ENCODE assay signal across 23 cellular contexts in the genomic region with DNA sequence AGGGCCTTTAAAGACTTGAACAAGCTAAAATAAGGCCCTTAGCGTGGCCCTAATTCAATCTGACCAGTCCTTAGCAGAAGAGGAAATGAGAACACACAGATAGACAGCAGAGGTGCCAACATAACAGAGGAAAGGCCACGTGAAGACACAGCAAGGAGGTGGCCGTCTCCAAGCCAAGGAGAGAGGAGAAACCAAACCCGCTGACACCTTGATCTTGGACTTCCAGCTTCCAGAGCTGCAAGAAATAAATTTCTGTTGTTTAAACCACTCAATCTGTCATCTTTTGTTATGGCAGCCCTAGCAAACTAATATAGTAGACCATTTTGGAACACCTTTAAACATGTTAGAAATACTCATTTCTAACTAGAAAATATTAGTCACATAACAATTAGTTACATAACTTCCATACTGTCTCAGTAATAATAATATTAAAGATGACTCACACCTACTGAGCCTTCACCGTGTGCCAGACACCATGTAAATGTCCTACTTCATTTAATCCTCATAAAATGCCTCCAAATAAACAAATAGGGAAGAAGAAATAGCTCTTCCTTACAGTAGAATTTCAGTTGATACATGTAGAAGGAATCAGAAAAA. TPM values are rescaled to one million over a fixed set of nuclear protein-coding genes. Genes with fewer than 3 reads are reported as not detected.
A peak's percentile ranks its signal among the peaks of the same experiment; 100 is the strongest.
DNase-seq lines count a peak whose midpoint lies in the region; ATAC-seq and TF ChIP-seq lines count a peak whose summit lies in the region.
"Had no signal": no experiment of that assay in that cellular context is flagged by ENCODE, and none has a peak within 500 bp of the region (broad histone marks: within the 10 kb centered on the region; RNA-seq: fewer than 3 reads in every experiment).

No MANE protein-coding gene starts in this region.

- H3K4me1 Mint-ChIP-seq in activated T-cell treated with anti-CD3 and anti-CD28 coated beads, Interleukin-2, amount 50 U/mL, for 24 hours (ENCODE audit: low read depth), result peaks cover 94% of the 10 kb centered on the region
- H3K4me1 Mint-ChIP-seq in GM23338 (peaks cover 13% of the 10 kb centered on the region), mesothelial cell of epicardium (peaks cover 38% of the 10 kb centered on the region)
- peaks cover 87% of the 10 kb centered on the region for H3K4me1 Mint-ChIP-seq in activated naive CD8-positive, alpha-beta T cell (ENCODE audit: low read depth)
- peaks cover 50 to 87% (median 86%) of the 10 kb centered on the region in 4 donors for H3K4me1 Mint-ChIP-seq in naive thymus-derived CD8-positive, alpha-beta T cell

- POLR2A ChIA-PET in naive thymus-derived CD8-positive, alpha-beta T cell (lab: Charles Lee), result interaction anchor here (0.8 to 12.1 kb wide), 8 partner anchors 16 to 360 kb away, joined by 3 to 240 read pairs (median 8); a partner anchor contains a TSS

- no peaks in the 10 kb centered on the region for H3K9me2 ChIP-seq in GM23338 (ENCODE audit: insufficient read depth)

- peak overlapping the region; percentile 89; the same call in 1 of the 2 replicates for H2AFZ ChIP-seq in GM23338
- H2AFZ ChIP-seq: hepatocyte had no signal

- no peaks in the 10 kb centered on the region for H3F3A ChIP-seq in GM23338 (replicated peaks; ENCODE audit: low read depth)

- peaks cover 2% of the 10 kb centered on the region for H3K36me3 Mint-ChIP-seq in activated T-cell treated with anti-CD3 and anti-CD28 coated beads, Interleukin-2, amount 50 U/mL, for 24 hours (ENCODE audit: low read depth)
- H3K36me3 Mint-ChIP-seq in GM23338 (ENCODE audit: low read depth), result no peaks in the 10 kb centered on the region
- H3K36me3 Mint-ChIP-seq in activated naive CD8-positive, alpha-beta T cell, result peaks cover 5% of the 10 kb centered on the region
- H3K36me3 Mint-ChIP-seq in naive thymus-derived CD8-positive, alpha-beta T cell, result peaks cover 0 to 5% (median 0%) of the 10 kb centered on the region in 3 donors
- H3K36me3 Mint-ChIP-seq in mesothelial cell of epicardium, result no peaks in the 10 kb centered on the region

- H3K79me2 ChIP-seq in GM23338 (replicated peaks; ENCODE audit: insufficient read depth), result no peaks in the 10 kb centered on the region
- H3K79me2 ChIP-seq: hepatocyte had no signal

- H3K27ac Mint-ChIP-seq in activated T-cell treated with anti-CD3 and anti-CD28 coated beads, Interleukin-2, amount 50 U/mL, for 24 hours, result peak overlapping the region; percentile 87
- H3K27ac Mint-ChIP-seq in GM23338 (no peak overlapping the region), mesothelial cell of epicardium (no peak overlapping the region)
- peak overlapping the region; percentile 87 for H3K27ac Mint-ChIP-seq in activated naive CD8-positive, alpha-beta T cell
- H3K27ac Mint-ChIP-seq in naive thymus-derived CD8-positive, alpha-beta T cell, result peak overlapping the region; percentile 95 to 99 (median 98)
- H3K27ac Mint-ChIP-seq: progenitor cell of endocrine pancreas had no signal

- no peaks in the 10 kb centered on the region for H3K27me3 Mint-ChIP-seq in activated T-cell treated with anti-CD3 and anti-CD28 coated beads, Interleukin-2, amount 50 U/mL, for 24 hours
- H3K27me3 Mint-ChIP-seq in GM23338 (ENCODE audit: insufficient read depth, low read depth, poor library complexity) (peaks cover 3% of the 10 kb centered on the region), mesothelial cell of epicardium (ENCODE audit: low read depth) (no peaks in the 10 kb centered on the region)
- H3K27me3 Mint-ChIP-seq in activated naive CD8-positive, alpha-beta T cell, result no peaks in the 10 kb centered on the region
- no peaks in the 10 kb centered on the region for H3K27me3 Mint-ChIP-seq in naive thymus-derived CD8-positive, alpha-beta T cell
- H3K27me3 Mint-ChIP-seq: progenitor cell of endocrine pancreas had no signal

- H3K4me2 ChIP-seq in GM23338, result no peak overlapping the region

- peak overlapping the region; percentile 70 for H3K4me3 Mint-ChIP-seq in activated T-cell treated with anti-CD3 and anti-CD28 coated beads, Interleukin-2, amount 50 U/mL, for 24 hours
- no peak overlapping the region for H3K4me3 Mint-ChIP-seq in GM23338
- H3K4me3 Mint-ChIP-seq in activated naive CD8-positive, alpha-beta T cell, result peak overlapping the region; percentile 75
- peak overlapping the region; percentile 62 to 85 (median 82) for H3K4me3 Mint-ChIP-seq in naive thymus-derived CD8-positive, alpha-beta T cell
- no peak overlapping the region for H3K4me3 Mint-ChIP-seq in mesothelial cell of epicardium
- H3K4me3 Mint-ChIP-seq: neural crest cell had no signal

- H3K27ac ChIP-seq in GM23338 (ENCODE audit: low read depth), result no peak overlapping the region
- H3K27ac ChIP-seq: BLaER1 treated with 17β-estradiol and CSF1 and Interleukin-3, amounts not matched to agents 10 nM and 100 nM; hepatocyte; SJSA1; uterus; WERI-Rb-1 had no signal

- no peak overlapping the region for H3K4me3 ChIP-seq in GM23338
- H3K4me3 ChIP-seq: BLaER1 treated with 17β-estradiol and CSF1 and Interleukin-3, amounts not matched to agents 10 nM and 100 nM; hepatocyte; SJSA1; uterus had no signal

- no peak for DNase-seq in activated T-cell treated with anti-CD3 and anti-CD28 coated beads, Interleukin-2, amount 50 U/mL, for 24 hours
- DNase-seq in activated T-cell treated with anti-CD3 and anti-CD28 coated beads, Interleukin-2, amount 50 U/mL, for 1 hour, result no peak
- DNase-seq in GM23338 (ENCODE audit: low spot score) (no peak), SHP77 (lab: John Stamatoyannopoulos, UW) (no peak), mesothelial cell of epicardium (ENCODE audit: low spot score in 2 of 2, unreplicated experiment in 2 of 2) (no peak)
- no peak for DNase-seq in naive thymus-derived CD8-positive, alpha-beta T cell
- DNase-seq: ACHN, foreskin melanocyte, KG1, left ventricle myocardium superior, NCI-H2171 treated with DMSO at 0.1 percent for 48 hours, NCI-H524 treated with DMSO at 0.1 percent for 48 hours, uterus had no signal

- no peaks in the 10 kb centered on the region for H3K9me3 Mint-ChIP-seq in activated T-cell treated with anti-CD3 and anti-CD28 coated beads, Interleukin-2, amount 50 U/mL, for 24 hours
- no peaks in the 10 kb centered on the region for H3K9me3 Mint-ChIP-seq in GM23338
- no peaks in the 10 kb centered on the region for H3K9me3 Mint-ChIP-seq in activated naive CD8-positive, alpha-beta T cell (ENCODE audit: low read depth)
- H3K9me3 Mint-ChIP-seq in naive thymus-derived CD8-positive, alpha-beta T cell, result no peaks in the 10 kb centered on the region
- peaks cover 6% of the 10 kb centered on the region for H3K9me3 Mint-ChIP-seq in mesothelial cell of epicardium

- H3K4me1 ChIP-seq in GM23338 (ENCODE audit: insufficient read depth), result no peaks in the 10 kb centered on the region
- H3K4me1 ChIP-seq: uterus had no signal

- H4K20me1 ChIP-seq in GM23338 (replicated peaks; ENCODE audit: insufficient read depth), result no peaks in the 10 kb centered on the region
- H4K20me1 ChIP-seq: BLaER1 treated with 17β-estradiol and CSF1 and Interleukin-3, amounts not matched to agents 10 nM and 100 nM had no signal

- H3K36me3 ChIP-seq in GM23338 (ENCODE audit: insufficient read depth), result no peaks in the 10 kb centered on the region
- H3K36me3 ChIP-seq: BLaER1 treated with 17β-estradiol and CSF1 and Interleukin-3, amounts not matched to agents 10 nM and 100 nM; SJSA1; uterus; WERI-Rb-1 had no signal

- ATAC-seq in GM23338, result no peak
- peak in 1 of 2 donors; percentile 4 for ATAC-seq in naive thymus-derived CD8-positive, alpha-beta T cell
- no peak for ATAC-seq in GM21367 (IDR thresholded peaks at IDR 0.05; ENCODE audit: unreplicated experiment)
- ATAC-seq: esophagus mucosa, left ventricle myocardium superior, Panc1 had no signal

- no peak for TF ChIP-seq CTCF in GM23338 (conservative IDR thresholded peaks at IDR 0.05; ENCODE audit: low read depth in 2 of 2)
- no peak for TF ChIP-seq CTCF in mesothelial cell of epicardium (IDR thresholded peaks at IDR 0.05; ENCODE audit: unreplicated experiment)

- no peaks in the 10 kb centered on the region for H3K27me3 ChIP-seq in GM23338 (ENCODE audit: insufficient read depth)
- H3K27me3 ChIP-seq: BLaER1 treated with 17β-estradiol and CSF1 and Interleukin-3, amounts not matched to agents 10 nM and 100 nM; hepatocyte; SJSA1; uterus had no signal

TF ChIP-seq in GM23338, 12 proteins besides CTCF, POLR2A, EP300 and RAD21 (continues in another document):
- TF ChIP-seq ZNF114 (CRISPR knock-in tag; IDR thresholded peaks at IDR 0.05), result no peak
- TF ChIP-seq, protein P1, sequence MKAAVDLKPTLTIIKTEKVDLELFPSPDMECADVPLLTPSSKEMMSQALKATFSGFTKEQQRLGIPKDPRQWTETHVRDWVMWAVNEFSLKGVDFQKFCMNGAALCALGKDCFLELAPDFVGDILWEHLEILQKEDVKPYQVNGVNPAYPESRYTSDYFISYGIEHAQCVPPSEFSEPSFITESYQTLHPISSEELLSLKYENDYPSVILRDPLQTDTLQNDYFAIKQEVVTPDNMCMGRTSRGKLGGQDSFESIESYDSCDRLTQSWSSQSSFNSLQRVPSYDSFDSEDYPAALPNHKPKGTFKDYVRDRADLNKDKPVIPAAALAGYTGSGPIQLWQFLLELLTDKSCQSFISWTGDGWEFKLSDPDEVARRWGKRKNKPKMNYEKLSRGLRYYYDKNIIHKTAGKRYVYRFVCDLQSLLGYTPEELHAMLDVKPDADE (IDR thresholded peaks at IDR 0.05), result no peak

RNA-seq across cellular contexts. Expression of a gene that starts 47.9 kb away (rescaled TPM):
- 4.1 and 5.2 TPM in 2 replicates for total RNA-seq in GM23338 (2014; rRNA removed; shearing (Covaris generic))
- 2.6 and 2.7 TPM in 2 replicates for polyA plus RNA-seq in GM23338 (2016; fragmentation: Nextera tagmentation; extraction: Ambion mirVana)
- total RNA-seq in naive thymus-derived CD8-positive, alpha-beta T cell, result 100 to 1,000 TPM; 286 to 292 TPM
- 100 to 1,000 TPM; 143 to 174 (median 155) TPM for polyA plus RNA-seq in naive thymus-derived CD8-positive, alpha-beta T cell
- 21.5 to 25.5 TPM (median 23.5 TPM) in 3 replicates for total RNA-seq in mesothelial cell of epicardium

Comparison
In these comparisons a context has a peak if more than half of its experiments do, and no peak if none do; other contexts are left out.
1. H3K27ac Mint-ChIP-seq: peak in activated T-cell treated with anti-CD3 and anti-CD28 coated beads, Interleukin-2, amount 50 U/mL, for 24 hours (single experiment), activated naive CD8-positive, alpha-beta T cell (single experiment) and naive thymus-derived CD8-positive, alpha-beta T cell (10 of 10); none in GM23338 (single experiment) and mesothelial cell of epicardium (single experiment).
2. H3K4me3 Mint-ChIP-seq: peak in activated T-cell treated with anti-CD3 and anti-CD28 coated beads, Interleukin-2, amount 50 U/mL, for 24 hours (single experiment), activated naive CD8-positive, alpha-beta T cell (single experiment) and naive thymus-derived CD8-positive, alpha-beta T cell (10 of 10); none in GM23338 (single experiment) and mesothelial cell of epicardium (single experiment).
3. RNA of a gene that starts 47.9 kb away (total RNA-seq): 286 to 292 TPM in naive thymus-derived CD8-positive, alpha-beta T cell; 21.5 to 25.5 TPM in mesothelial cell of epicardium and 4.1 to 5.2 TPM in GM23338; every median in the first group is over 10 times any median in the second.